ENCODE assay signal across 11 cellular contexts in genomic region chr4:70637239-70637920, GRCh38. TPM values are rescaled to one million over a fixed set of nuclear protein-coding genes. Genes with fewer than 3 reads are reported as not detected.
DNase-seq lines count a peak whose midpoint lies in the region; ATAC-seq, FAIRE-seq and TF ChIP-seq lines count a peak whose summit lies in the region.
"Had no signal": no experiment of that assay in that cellular context is flagged by ENCODE, and none has a peak within 500 bp of the region (broad histone marks: within the 10 kb centered on the region; RNA-seq: fewer than 3 reads in every experiment).

No MANE protein-coding gene starts in this region.

- H3K9ac ChIP-seq in K562 (ENCODE audit: insufficient read depth in 1 of 2, low read depth in 2 of 2, low read length in 2 of 2) (no peak overlapping the region), mammary epithelial cell (ENCODE audit: insufficient read depth, low read length) (no peak overlapping the region)

- H3K9me3 ChIP-seq in K562 (replicated peaks; ENCODE audit: control insufficient read depth, insufficient read depth, low read depth, low read length) (no peaks in the 10 kb centered on the region), mammary epithelial cell (replicated peaks; ENCODE audit: insufficient read depth, low read length) (no peaks in the 10 kb centered on the region)
- H3K9me3 ChIP-seq: SJSA1 had no signal

- TF ChIP-seq CTCF in K562 (IDR thresholded peaks at IDR 0.05 in 2 of 3, conservative IDR thresholded peaks at IDR 0.05 in 1 of 3; ENCODE audit: insufficient read depth in 2 of 3, low read depth in 1 of 3, low read length in 3 of 3), result no peak
- no peak for TF ChIP-seq CTCF in mammary epithelial cell (conservative IDR thresholded peaks at IDR 0.05 in 1 of 2, IDR thresholded peaks at IDR 0.05 in 1 of 2; ENCODE audit: extremely low read depth in 1 of 2, insufficient read depth in 1 of 2, low read depth in 1 of 2, low read length in 2 of 2)

- no peak overlapping the region for H3K27ac ChIP-seq in K562 (ENCODE audit: extremely low read depth, low read depth, low read length)
- no peak overlapping the region for H3K27ac ChIP-seq in mammary epithelial cell (ENCODE audit: insufficient read depth, low read depth, low read length)
- H3K27ac ChIP-seq: SJSA1 had no signal

- H3K4me3 ChIP-seq in K562 (no peak overlapping the region), mammary epithelial cell (replicated peaks in 1 of 3; ENCODE audit: insufficient read depth in 1 of 3, low read depth in 2 of 3, low read length in 3 of 3) (no peak overlapping the region)
- H3K4me3 ChIP-seq: SJSA1 had no signal

- TF ChIP-seq POLR2A in K562 (conservative IDR thresholded peaks at IDR 0.05), result no peak

- peak; percentile 38 for DNase-seq in DMS53 treated with DMSO at 0.1 percent for 48 hours (lab: John Stamatoyannopoulos, UW; ENCODE audit: unreplicated experiment)
- no peak for DNase-seq in K562 (ENCODE audit: extremely low read depth in 1 of 4, low spot score in 3 of 4)
- DNase-seq in mucosa of gallbladder (ENCODE audit: low spot score), result peak; percentile 18
- DNase-seq in DMS 273 (lab: John Stamatoyannopoulos, UW; ENCODE audit: unreplicated experiment), result no peak
- DNase-seq in mammary epithelial cell, result no peak
- no peak for DNase-seq in T-helper 2 cell treated with Interferon-gamma antibody and Interleukin-4, amounts not matched to agents 5 μg/mL and 100 μg/mL, for 36 hours (ENCODE audit: low spot score)
- DNase-seq: CD8-positive, alpha-beta T cell; nucleus accumbens had no signal

- WGBS in K562 (ENCODE audit: insufficient coverage, low coverage, missing lambda C conversion rate), result 9% methylated on average over 8 of the region's 8 CpGs
- WGBS in mammary epithelial cell (ENCODE audit: low coverage, missing lambda C conversion rate), result 77% methylated on average over 8 of the region's 8 CpGs

- CTCF ChIA-PET in K562 (lab: Yijun Ruan, JAX; ENCODE audit: low intra/inter-chr PET ratio), result interaction anchor here (0.6 kb wide), 1 partner anchor 373 kb away, joined by 6 read pairs; no protein-coding TSS in a partner anchor
- CTCF ChIA-PET in mammary epithelial cell (lab: Charles Lee; ENCODE audit: low non-redundant PET), result no interaction called here

- H4K20me1 ChIP-seq in K562 (replicated peaks; ENCODE audit: control insufficient read depth, insufficient read depth, low read length) (no peaks in the 10 kb centered on the region), mammary epithelial cell (ENCODE audit: insufficient read depth, low read length) (no peaks in the 10 kb centered on the region)

- H3K36me3 ChIP-seq in K562 (ENCODE audit: control insufficient read depth, insufficient read depth, low read length) (no peaks in the 10 kb centered on the region), mammary epithelial cell (ENCODE audit: insufficient read depth, low read length) (no peaks in the 10 kb centered on the region)
- H3K36me3 ChIP-seq: SJSA1 had no signal

- H3K4me1 ChIP-seq in K562 (replicated peaks in 1 of 2; ENCODE audit: control insufficient read depth in 2 of 2, insufficient read depth in 2 of 2, low read length in 2 of 2) (no peaks in the 10 kb centered on the region; a peak in 1 of 5 replicates), mammary epithelial cell (ENCODE audit: insufficient read depth, low read length) (no peaks in the 10 kb centered on the region)
- H3K4me1 ChIP-seq: SJSA1 had no signal

- FAIRE-seq in K562 (lab: Jason Lieb, UNC), result no peak

- H3K9me3 Mint-ChIP-seq in T-helper 2 cell treated with Interferon-gamma antibody and Interleukin-4, amounts not matched to agents 5 μg/mL and 100 μg/mL, for 36 hours, result no peaks in the 10 kb centered on the region
- H3K9me3 Mint-ChIP-seq: CD8-positive, alpha-beta T cell had no signal

- H2AFZ ChIP-seq in K562 (ENCODE audit: low read depth, low read length), result peak overlapping the region; percentile 73
- no peak overlapping the region for H2AFZ ChIP-seq in mammary epithelial cell (ENCODE audit: low read depth, low read length)

- ATAC-seq in HG02943 (IDR thresholded peaks at IDR 0.05; ENCODE audit: low read depth, unreplicated experiment), result peak; percentile 71
- peak; percentile 41; the same call in 2 of the 3 replicates for ATAC-seq in K562
- no peak for ATAC-seq in activated CD4-positive, CD25-positive, alpha-beta regulatory T cell treated with anti-CD3 and anti-CD28 coated beads, Interleukin-2, amount 50 U/mL, for 24 hours
- ATAC-seq: CD8-positive, alpha-beta T cell had no signal

- no peaks in the 10 kb centered on the region for H3K36me3 Mint-ChIP-seq in T-helper 2 cell treated with Interferon-gamma antibody and Interleukin-4, amounts not matched to agents 5 μg/mL and 100 μg/mL, for 36 hours (ENCODE audit: low read depth)
- H3K36me3 Mint-ChIP-seq: CD8-positive, alpha-beta T cell had no signal

- H3K4me1 Mint-ChIP-seq in T-helper 2 cell treated with Interferon-gamma antibody and Interleukin-4, amounts not matched to agents 5 μg/mL and 100 μg/mL, for 36 hours (ENCODE audit: low read depth), result no peaks in the 10 kb centered on the region

- BruUV-seq in K562 (replicated peaks; lab: Mats Ljungman, UMichigan), result no TSS peak
- BruUV-seq in mammary epithelial cell (replicated peaks; lab: Mats Ljungman, UMichigan), result no TSS peak

- intact Hi-C loops in K562 (cut with micrococcal nuclease), result no loop called here
- intact Hi-C loops in mammary epithelial cell (cut with micrococcal nuclease), result no loop called here

- dilution Hi-C loops in mammary epithelial cell (cut with HindIII; ENCODE audit: low sequenced_read_pairs), result no loop called here

- H3K79me2 ChIP-seq in K562 (ENCODE audit: control insufficient read depth, insufficient read depth, low read length), result no peaks in the 10 kb centered on the region
- H3K79me2 ChIP-seq in mammary epithelial cell (ENCODE audit: insufficient read depth, low read length), result no peaks in the 10 kb centered on the region

- in situ Hi-C loops in K562 (cut with MboI), result no loop called here
- in situ Hi-C loops in mammary epithelial cell (cut with MboI; ENCODE audit: low sequenced_read_pairs in 2 of 2), result loop anchor here in 1 of 2 donors (25.0 kb wide), 1 partner anchor 550 kb away; no protein-coding TSS in a partner anchor

- no peaks in the 10 kb centered on the region for H3K9me1 ChIP-seq in K562 (ENCODE audit: control insufficient read depth, insufficient read depth, low read length)

- POLR2A ChIA-PET in K562 (lab: Yijun Ruan, JAX), result interaction anchor here (0.6 to 1.2 kb wide), 4 partner anchors 13 to 934 kb away, joined by 3 to 4 read pairs (median 4); no protein-coding TSS in a partner anchor

- peaks cover 6% of the 10 kb centered on the region for H3K27me3 Mint-ChIP-seq in T-helper 2 cell treated with Interferon-gamma antibody and Interleukin-4, amounts not matched to agents 5 μg/mL and 100 μg/mL, for 36 hours (ENCODE audit: low read depth)

- TF ChIP-seq EP300 in K562 (IDR thresholded peaks at IDR 0.05; ENCODE audit: low read length), result no peak

- H3K4me2 ChIP-seq in K562 (ENCODE audit: insufficient read depth, low read length), result no peak overlapping the region
- no peak overlapping the region for H3K4me2 ChIP-seq in mammary epithelial cell (ENCODE audit: insufficient read depth, low read depth, low read length)

- H3K27ac Mint-ChIP-seq in T-helper 2 cell treated with Interferon-gamma antibody and Interleukin-4, amounts not matched to agents 5 μg/mL and 100 μg/mL, for 36 hours, result no peak overlapping the region
- H3K27ac Mint-ChIP-seq: CD8-positive, alpha-beta T cell had no signal

- no peak overlapping the region for H3K4me3 Mint-ChIP-seq in T-helper 2 cell treated with Interferon-gamma antibody and Interleukin-4, amounts not matched to agents 5 μg/mL and 100 μg/mL, for 36 hours
- H3K4me3 Mint-ChIP-seq: CD8-positive, alpha-beta T cell had no signal

- TF ChIP-seq RAD21 in K562 (CRISPR knock-in tag; conservative IDR thresholded peaks at IDR 0.05 in 1 of 2, IDR thresholded peaks at IDR 0.05 in 1 of 2), result no peak

- no peaks in the 10 kb centered on the region for H3K27me3 ChIP-seq in K562 (ENCODE audit: control insufficient read depth in 2 of 2, insufficient read depth in 2 of 2, low read length in 2 of 2)
- no peaks in the 10 kb centered on the region for H3K27me3 ChIP-seq in mammary epithelial cell (ENCODE audit: insufficient read depth, low read length)
- H3K27me3 ChIP-seq: SJSA1 had no signal

RNA-seq across cellular contexts. Expression of gene ENAM, which starts 8.8 kb away (rescaled TPM):
- total RNA-seq in K562 (2011; cell fraction: chromatin; rRNA removed; ENCODE audit: low replicate concordance), result not detected in 2 replicates
- not detected in 2 replicates for total RNA-seq in K562 (2011; cell fraction: nucleolus; rRNA removed)
- not detected in 2 replicates for total RNA-seq in K562 (2011; cell fraction: nucleoplasm; rRNA removed)
- total RNA-seq in K562 (2014; rRNA removed) (0.09 TPM in 1 of 2 replicates, not detected in the other), K562 (2014; rRNA removed; fragmentation: Illumina TruSeq; extraction: Trizol) (0.13 TPM in 1 of 2 replicates, not detected in the other), K562 (2015; rRNA removed; fragmentation: Illumina TruSeq; extraction: Trizol) (0.04 and 0.08 TPM in 2 replicates), K562 (2021) (0.04 TPM in 1 of 2 replicates, not detected in the other), mucosa of gallbladder (9.6 TPM), mammary epithelial cell (not detected)
- polyA plus RNA-seq in K562 (2011; rRNA removed) (not detected in 2 replicates), K562 (2014; fragmentation: Illumina TruSeq; extraction: Trizol) (not detected in 2 replicates), K562 (2014; fragmentation: Nextera tagmentation; extraction: Ambion mirVana) (not detected), K562 (2014; rRNA removed) (not detected in 2 replicates), mammary epithelial cell (not detected)
- not detected in 2 replicates for polyA plus RNA-seq in K562 (2011; cell fraction: cytosol; rRNA removed)
- not detected in 2 replicates for polyA plus RNA-seq in K562 (2011; cell fraction: nucleus; rRNA removed)
- 0.07 TPM in 1 of 2 replicates, not detected in the other for polyA plus RNA-seq in K562 (2012)
- not detected in 2 replicates for polyA minus RNA-seq in K562 (2011; rRNA and poly(A)+ RNA removed)
- polyA minus RNA-seq in K562 (2011; cell fraction: cytosol; rRNA and poly(A)+ RNA removed), result not detected in 2 replicates
- not detected in 2 replicates for polyA minus RNA-seq in K562 (2011; cell fraction: nucleus; rRNA and poly(A)+ RNA removed)
- polyA minus RNA-seq in mammary epithelial cell, result not detected
- total RNA-seq: CD8-positive, alpha-beta T cell; SJSA1 had no signal

RNA-seq across cellular contexts. Expression of gene JCHAIN, which starts 28.9 kb away (rescaled TPM):
- total RNA-seq in K562 (2011; cell fraction: chromatin; rRNA removed; ENCODE audit: low replicate concordance), result not detected in 2 replicates
- not detected in 2 replicates for total RNA-seq in K562 (2011; cell fraction: nucleolus; rRNA removed)
- total RNA-seq in K562 (2011; cell fraction: nucleoplasm; rRNA removed), result not detected in 2 replicates
- total RNA-seq in K562 (2014; rRNA removed), result not detected in 2 replicates
- total RNA-seq in K562 (2014; rRNA removed; fragmentation: Illumina TruSeq; extraction: Trizol), result not detected in 2 replicates
- total RNA-seq in K562 (2015; rRNA removed; fragmentation: Illumina TruSeq; extraction: Trizol), result not detected in 2 replicates
- 0.27 and 0.33 TPM in 2 replicates for total RNA-seq in K562 (2021)
- polyA plus RNA-seq in K562 (2011; rRNA removed), result 0.08 TPM in 1 of 2 replicates, not detected in the other
- polyA plus RNA-seq in K562 (2011; cell fraction: cytosol; rRNA removed), result not detected in 2 replicates
- polyA plus RNA-seq in K562 (2011; cell fraction: nucleus; rRNA removed), result not detected in 2 replicates
- polyA plus RNA-seq in K562 (2012), result 0.08 and 0.40 TPM in 2 replicates
- polyA plus RNA-seq in K562 (2014; fragmentation: Illumina TruSeq; extraction: Trizol), result 0.32 TPM in 1 of 2 replicates, not detected in the other
- under 1 TPM; 0.04 to 0.20 TPM for polyA plus RNA-seq in K562 (2014; fragmentation: Nextera tagmentation; extraction: Ambion mirVana)
- polyA plus RNA-seq in K562 (2014; rRNA removed), result 0.68 TPM in 1 of 2 replicates, not detected in the other
- not detected in 2 replicates for polyA minus RNA-seq in K562 (2011; rRNA and poly(A)+ RNA removed)
- polyA minus RNA-seq in K562 (2011; cell fraction: cytosol; rRNA and poly(A)+ RNA removed), result not detected in 2 replicates
- not detected in 2 replicates for polyA minus RNA-seq in K562 (2011; cell fraction: nucleus; rRNA and poly(A)+ RNA removed)
- total RNA-seq in mucosa of gallbladder, result 12.3 TPM
- under 1 TPM in 1 of 2 donors, not detected in 1; 0.33 TPM for total RNA-seq in mammary epithelial cell
- not detected for polyA plus RNA-seq in mammary epithelial cell
- not detected for polyA minus RNA-seq in mammary epithelial cell
- total RNA-seq: SJSA1 had no signal

RNA-seq across cellular contexts. Expression of gene AMBN, which starts 45.3 kb away (rescaled TPM):
- not detected in 2 replicates for total RNA-seq in K562 (2011; cell fraction: chromatin; rRNA removed; ENCODE audit: low replicate concordance)
- total RNA-seq in K562 (2011; cell fraction: nucleolus; rRNA removed), result not detected in 2 replicates
- not detected in 2 replicates for total RNA-seq in K562 (2011; cell fraction: nucleoplasm; rRNA removed)
- total RNA-seq in K562 (2014; rRNA removed) (0.09 and 0.16 TPM in 2 replicates), K562 (2014; rRNA removed; fragmentation: Illumina TruSeq; extraction: Trizol) (not detected in 2 replicates), K562 (2015; rRNA removed; fragmentation: Illumina TruSeq; extraction: Trizol) (not detected in 2 replicates), K562 (2021) (not detected in 2 replicates), mucosa of gallbladder (not detected), mammary epithelial cell (not detected)
- polyA plus RNA-seq in K562 (2011; rRNA removed) (not detected in 2 replicates), K562 (2014; fragmentation: Illumina TruSeq; extraction: Trizol) (not detected in 2 replicates), K562 (2014; fragmentation: Nextera tagmentation; extraction: Ambion mirVana) (under 1 TPM in 1 of 2 experiments, not detected in 1; 0.03 TPM), K562 (2014; rRNA removed) (0.07 TPM in 1 of 2 replicates, not detected in the other), mammary epithelial cell (not detected)
- not detected in 2 replicates for polyA plus RNA-seq in K562 (2011; cell fraction: cytosol; rRNA removed)
- not detected in 2 replicates for polyA plus RNA-seq in K562 (2011; cell fraction: nucleus; rRNA removed)
- 0.07 TPM in 1 of 2 replicates, not detected in the other for polyA plus RNA-seq in K562 (2012)
- polyA minus RNA-seq in K562 (2011; rRNA and poly(A)+ RNA removed), result not detected in 2 replicates
- not detected in 2 replicates for polyA minus RNA-seq in K562 (2011; cell fraction: cytosol; rRNA and poly(A)+ RNA removed)
- not detected in 2 replicates for polyA minus RNA-seq in K562 (2011; cell fraction: nucleus; rRNA and poly(A)+ RNA removed)
- polyA minus RNA-seq in mammary epithelial cell, result not detected
- total RNA-seq: CD8-positive, alpha-beta T cell; SJSA1 had no signal

RNA-seq across cellular contexts. Expression of gene UTP3, which starts 51.0 kb away (rescaled TPM):
- 6.4 and 21.4 TPM in 2 replicates for total RNA-seq in K562 (2011; cell fraction: chromatin; rRNA removed; ENCODE audit: low replicate concordance)
- total RNA-seq in K562 (2011; cell fraction: nucleolus; rRNA removed), result 6.3 and 6.5 TPM in 2 replicates
- 10.2 and 12.8 TPM in 2 replicates for total RNA-seq in K562 (2011; cell fraction: nucleoplasm; rRNA removed)
- total RNA-seq in K562 (2014; rRNA removed) (32.2 and 34.0 TPM in 2 replicates), K562 (2014; rRNA removed; fragmentation: Illumina TruSeq; extraction: Trizol) (34.5 and 35.0 TPM in 2 replicates), K562 (2015; rRNA removed; fragmentation: Illumina TruSeq; extraction: Trizol) (30.6 and 32.4 TPM in 2 replicates), K562 (2021) (33.4 and 38.8 TPM in 2 replicates), mucosa of gallbladder (17.1 TPM), mammary epithelial cell (10 to 100 TPM; 14.3 to 40.0 TPM)
- polyA plus RNA-seq in K562 (2011; rRNA removed) (17.2 and 30.9 TPM in 2 replicates), K562 (2014; fragmentation: Illumina TruSeq; extraction: Trizol) (59.1 and 69.3 TPM in 2 replicates), K562 (2014; fragmentation: Nextera tagmentation; extraction: Ambion mirVana) (10 to 100 TPM; 11.9 to 12.4 TPM), K562 (2014; rRNA removed) (54.6 and 64.8 TPM in 2 replicates), mammary epithelial cell (18.2 TPM)
- 12.1 and 15.7 TPM in 2 replicates for polyA plus RNA-seq in K562 (2011; cell fraction: cytosol; rRNA removed)
- 7.1 and 7.7 TPM in 2 replicates for polyA plus RNA-seq in K562 (2011; cell fraction: nucleus; rRNA removed)
- 35.7 and 50.1 TPM in 2 replicates for polyA plus RNA-seq in K562 (2012)
- polyA minus RNA-seq in K562 (2011; rRNA and poly(A)+ RNA removed), result 12.6 and 17.2 TPM in 2 replicates
- polyA minus RNA-seq in K562 (2011; cell fraction: cytosol; rRNA and poly(A)+ RNA removed), result 6.4 and 9.3 TPM in 2 replicates
- polyA minus RNA-seq in K562 (2011; cell fraction: nucleus; rRNA and poly(A)+ RNA removed), result 4.4 and 8.4 TPM in 2 replicates
- polyA minus RNA-seq in mammary epithelial cell, result 14.3 TPM

Comparison
In these comparisons a context has a peak if more than half of its experiments do, and no peak if none do; other contexts are left out.
1. DNase-seq: peak in DMS53 treated with DMSO at 0.1 percent for 48 hours (single experiment) and mucosa of gallbladder (single experiment); none in K562 (0 of 4), DMS 273 (single experiment), mammary epithelial cell (single experiment) and T-helper 2 cell treated with Interferon-gamma antibody and Interleukin-4, amounts not matched to agents 5 μg/mL and 100 μg/mL, for 36 hours (single experiment).
2. ATAC-seq: peak in HG02943 (single experiment) and K562 (single experiment); none in activated CD4-positive, CD25-positive, alpha-beta regulatory T cell treated with anti-CD3 and anti-CD28 coated beads, Interleukin-2, amount 50 U/mL, for 24 hours (0 of 2).